ENCODE assay signal across 13 cellular contexts in the genomic region with DNA sequence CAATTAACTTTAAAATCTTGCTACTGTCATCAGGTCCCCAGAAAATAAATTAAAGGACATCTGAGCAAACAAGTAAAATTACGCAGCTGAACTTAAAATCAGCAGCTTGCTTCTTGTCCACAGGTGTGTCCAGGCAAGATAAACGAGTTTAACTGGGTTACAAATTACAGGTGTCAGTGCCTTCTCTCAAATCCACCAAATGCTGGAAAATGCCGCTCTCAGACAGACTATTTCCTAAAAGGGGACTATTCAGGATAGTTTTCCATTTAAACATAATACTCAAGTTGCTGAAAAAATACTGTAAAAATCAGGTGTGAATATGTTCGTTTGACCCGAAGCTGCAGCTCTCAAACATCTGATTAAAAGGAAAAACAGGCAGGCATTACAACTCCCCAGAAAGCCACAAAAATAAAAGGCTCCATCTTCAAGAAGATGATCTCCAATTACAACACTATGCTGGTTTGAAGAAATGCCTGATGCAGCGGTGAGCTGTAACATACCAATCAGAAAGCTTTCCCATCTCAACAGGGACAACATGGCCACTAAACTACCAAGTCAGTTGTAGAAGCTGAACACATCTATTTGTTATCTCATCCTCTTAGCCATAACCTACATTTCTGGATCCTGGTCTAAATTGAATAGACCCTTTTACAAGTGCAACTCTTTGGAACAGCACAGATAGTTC.
DNase-seq lines count a peak whose midpoint lies in the region; ATAC-seq and TF ChIP-seq lines count a peak whose summit lies in the region.
"Had no signal": no experiment of that assay in that cellular context is flagged by ENCODE, and none has a peak within 500 bp of the region (broad histone marks: within the 10 kb centered on the region; RNA-seq: fewer than 3 reads in every experiment).

No MANE protein-coding gene starts in this region.

- H3K27me3 ChIP-seq in cardiac muscle cell (no peaks in the 10 kb centered on the region), right atrium auricular region (no peaks in the 10 kb centered on the region)
- H3K27me3 ChIP-seq: SJSA1 had no signal

- H3K4me3 Mint-ChIP-seq in WTC11, result no peak overlapping the region
- H3K4me3 Mint-ChIP-seq: CD14-positive monocyte, H9, T-helper 17 cell had no signal

- H3K27me3 Mint-ChIP-seq in WTC11 (ENCODE audit: low read depth), result no peaks in the 10 kb centered on the region
- H3K27me3 Mint-ChIP-seq: T-helper 17 cell had no signal

- H3K4me3 ChIP-seq in cardiac muscle cell (no peak overlapping the region), right atrium auricular region (no peak overlapping the region)
- H3K4me3 ChIP-seq: SJSA1 had no signal

- H3K9me3 Mint-ChIP-seq in WTC11, result no peaks in the 10 kb centered on the region
- H3K9me3 Mint-ChIP-seq: CD14-positive monocyte, H9 had no signal

- peak; percentile 65 for ATAC-seq in WTC11
- ATAC-seq: T-helper 17 cell had no signal

- CTCF ChIA-PET in WTC11 (lab: Charles Lee), result interaction anchor here (1.0 kb wide), 1 partner anchor 20 kb away, joined by 4 read pairs; no protein-coding TSS in a partner anchor

- H3K4me1 Mint-ChIP-seq in WTC11, result peaks cover 54% of the 10 kb centered on the region
- H3K4me1 Mint-ChIP-seq: CD14-positive monocyte, T-helper 17 cell had no signal

- H3K27ac Mint-ChIP-seq in WTC11, result no peak overlapping the region
- H3K27ac Mint-ChIP-seq: CD14-positive monocyte, H9, T-helper 17 cell had no signal

- peak in 1 of 2 donors; percentile 22 for DNase-seq in cardiac muscle cell (ENCODE audit: low read depth in 1 of 2, low spot score in 1 of 2)
- no peak for DNase-seq in right atrium auricular region (ENCODE audit: low spot score)
- DNase-seq in NCI-H146 treated with DMSO at 0.1 percent for 48 hours (lab: John Stamatoyannopoulos, UW; ENCODE audit: unreplicated experiment), result peak; percentile 69
- DNase-seq in WTC11 (ENCODE audit: low spot score), result no peak
- no peak for DNase-seq in KG1 (lab: John Stamatoyannopoulos, UW)
- no peak for DNase-seq in H4 (ENCODE audit: low spot score)
- no peak for DNase-seq in nucleus accumbens (lab: John Stamatoyannopoulos, UW)
- DNase-seq: H9, NCI-H1694, T-helper 17 cell had no signal

- no peaks in the 10 kb centered on the region for H3K36me3 Mint-ChIP-seq in WTC11
- H3K36me3 Mint-ChIP-seq: CD14-positive monocyte had no signal

- no peaks in the 10 kb centered on the region for H3K9me3 ChIP-seq in cardiac muscle cell (ENCODE audit: low read depth)
- no peaks in the 10 kb centered on the region for H3K9me3 ChIP-seq in right atrium auricular region
- H3K9me3 ChIP-seq: SJSA1 had no signal

- H3K36me3 ChIP-seq in cardiac muscle cell (no peaks in the 10 kb centered on the region), right atrium auricular region (no peaks in the 10 kb centered on the region)
- H3K36me3 ChIP-seq: SJSA1 had no signal

- TF ChIP-seq CTCF in cardiac muscle cell (IDR thresholded peaks at IDR 0.05; ENCODE audit: low read depth, low read length) (no peak), right atrium auricular region (IDR thresholded peaks at IDR 0.05) (no peak), WTC11 (IDR thresholded peaks at IDR 0.05) (no peak)

- H3K4me1 ChIP-seq in cardiac muscle cell (ENCODE audit: low read depth) (peaks cover 36% of the 10 kb centered on the region), right atrium auricular region (peaks cover 0 to 5% of the 10 kb centered on the region in 2 donors)
- H3K4me1 ChIP-seq: SJSA1 had no signal

- POLR2A ChIA-PET in WTC11 (lab: Charles Lee), result interaction anchor here (0.6 kb wide), 1 partner anchor 618 kb away, joined by 3 read pairs; no protein-coding TSS in a partner anchor

- H3K27ac ChIP-seq in cardiac muscle cell, result peak overlapping the region; percentile 78
- H3K27ac ChIP-seq in right atrium auricular region, result no peak overlapping the region
- H3K27ac ChIP-seq: KMS-11, SJSA1 had no signal

TF ChIP-seq in WTC11, 78 proteins besides CTCF, POLR2A, EP300 and RAD21 (continues in another document):
- TF ChIP-seq, protein P1, sequence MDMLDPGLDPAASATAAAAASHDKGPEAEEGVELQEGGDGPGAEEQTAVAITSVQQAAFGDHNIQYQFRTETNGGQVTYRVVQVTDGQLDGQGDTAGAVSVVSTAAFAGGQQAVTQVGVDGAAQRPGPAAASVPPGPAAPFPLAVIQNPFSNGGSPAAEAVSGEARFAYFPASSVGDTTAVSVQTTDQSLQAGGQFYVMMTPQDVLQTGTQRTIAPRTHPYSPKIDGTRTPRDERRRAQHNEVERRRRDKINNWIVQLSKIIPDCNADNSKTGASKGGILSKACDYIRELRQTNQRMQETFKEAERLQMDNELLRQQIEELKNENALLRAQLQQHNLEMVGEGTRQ (CRISPR knock-in tag; IDR thresholded peaks at IDR 0.05), result no peak
- TF ChIP-seq GABPB1 (CRISPR knock-in tag; IDR thresholded peaks at IDR 0.05) (no peak), NFATC4 (CRISPR knock-in tag; IDR thresholded peaks at IDR 0.05) (no peak), GRHL2 (CRISPR knock-in tag; IDR thresholded peaks at IDR 0.05; ENCODE audit: insufficient replicate concordance, severe bottlenecking) (no peak), ATF1 (CRISPR knock-in tag; IDR thresholded peaks at IDR 0.05) (no peak), TEAD4 (CRISPR knock-in tag; IDR thresholded peaks at IDR 0.05) (no peak), TP53 (CRISPR knock-in tag; IDR thresholded peaks at IDR 0.05) (no peak), RORB (CRISPR knock-in tag; IDR thresholded peaks at IDR 0.05) (no peak), OVOL2 (CRISPR knock-in tag; IDR thresholded peaks at IDR 0.05; ENCODE audit: borderline replicate concordance) (no peak), RELA (CRISPR knock-in tag; IDR thresholded peaks at IDR 0.05; ENCODE audit: borderline replicate concordance) (no peak), ZNF423 (CRISPR knock-in tag; IDR thresholded peaks at IDR 0.05) (no peak), SP1 (CRISPR knock-in tag; conservative IDR thresholded peaks at IDR 0.05) (no peak), CREM (CRISPR knock-in tag; IDR thresholded peaks at IDR 0.05) (no peak), FOXP1 (CRISPR knock-in tag; IDR thresholded peaks at IDR 0.05; ENCODE audit: borderline replicate concordance) (no peak)
- TF ChIP-seq, protein P2, sequence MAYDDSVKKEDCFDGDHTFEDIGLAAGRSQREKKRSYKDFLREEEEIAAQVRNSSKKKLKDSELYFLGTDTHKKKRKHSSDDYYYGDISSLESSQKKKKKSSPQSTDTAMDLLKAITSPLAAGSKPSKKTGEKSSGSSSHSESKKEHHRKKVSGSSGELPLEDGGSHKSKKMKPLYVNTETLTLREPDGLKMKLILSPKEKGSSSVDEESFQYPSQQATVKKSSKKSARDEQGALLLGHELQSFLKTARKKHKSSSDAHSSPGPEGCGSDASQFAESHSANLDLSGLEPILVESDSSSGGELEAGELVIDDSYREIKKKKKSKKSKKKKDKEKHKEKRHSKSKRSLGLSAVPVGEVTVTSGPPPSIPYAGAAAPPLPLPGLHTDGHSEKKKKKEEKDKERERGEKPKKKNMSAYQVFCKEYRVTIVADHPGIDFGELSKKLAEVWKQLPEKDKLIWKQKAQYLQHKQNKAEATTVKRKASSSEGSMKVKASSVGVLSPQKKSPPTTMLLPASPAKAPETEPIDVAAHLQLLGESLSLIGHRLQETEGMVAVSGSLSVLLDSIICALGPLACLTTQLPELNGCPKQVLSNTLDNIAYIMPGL (CRISPR knock-in tag; IDR thresholded peaks at IDR 0.05), result no peak
- TF ChIP-seq, protein P3, sequence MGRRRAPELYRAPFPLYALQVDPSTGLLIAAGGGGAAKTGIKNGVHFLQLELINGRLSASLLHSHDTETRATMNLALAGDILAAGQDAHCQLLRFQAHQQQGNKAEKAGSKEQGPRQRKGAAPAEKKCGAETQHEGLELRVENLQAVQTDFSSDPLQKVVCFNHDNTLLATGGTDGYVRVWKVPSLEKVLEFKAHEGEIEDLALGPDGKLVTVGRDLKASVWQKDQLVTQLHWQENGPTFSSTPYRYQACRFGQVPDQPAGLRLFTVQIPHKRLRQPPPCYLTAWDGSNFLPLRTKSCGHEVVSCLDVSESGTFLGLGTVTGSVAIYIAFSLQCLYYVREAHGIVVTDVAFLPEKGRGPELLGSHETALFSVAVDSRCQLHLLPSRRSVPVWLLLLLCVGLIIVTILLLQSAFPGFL (CRISPR knock-in tag; IDR thresholded peaks at IDR 0.05; ENCODE audit: borderline replicate concordance), result no peak
- TF ChIP-seq, protein P4, sequence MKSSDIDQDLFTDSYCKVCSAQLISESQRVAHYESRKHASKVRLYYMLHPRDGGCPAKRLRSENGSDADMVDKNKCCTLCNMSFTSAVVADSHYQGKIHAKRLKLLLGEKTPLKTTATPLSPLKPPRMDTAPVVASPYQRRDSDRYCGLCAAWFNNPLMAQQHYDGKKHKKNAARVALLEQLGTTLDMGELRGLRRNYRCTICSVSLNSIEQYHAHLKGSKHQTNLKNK (CRISPR knock-in tag; IDR thresholded peaks at IDR 0.05), result no peak
- TF ChIP-seq, protein P5, sequence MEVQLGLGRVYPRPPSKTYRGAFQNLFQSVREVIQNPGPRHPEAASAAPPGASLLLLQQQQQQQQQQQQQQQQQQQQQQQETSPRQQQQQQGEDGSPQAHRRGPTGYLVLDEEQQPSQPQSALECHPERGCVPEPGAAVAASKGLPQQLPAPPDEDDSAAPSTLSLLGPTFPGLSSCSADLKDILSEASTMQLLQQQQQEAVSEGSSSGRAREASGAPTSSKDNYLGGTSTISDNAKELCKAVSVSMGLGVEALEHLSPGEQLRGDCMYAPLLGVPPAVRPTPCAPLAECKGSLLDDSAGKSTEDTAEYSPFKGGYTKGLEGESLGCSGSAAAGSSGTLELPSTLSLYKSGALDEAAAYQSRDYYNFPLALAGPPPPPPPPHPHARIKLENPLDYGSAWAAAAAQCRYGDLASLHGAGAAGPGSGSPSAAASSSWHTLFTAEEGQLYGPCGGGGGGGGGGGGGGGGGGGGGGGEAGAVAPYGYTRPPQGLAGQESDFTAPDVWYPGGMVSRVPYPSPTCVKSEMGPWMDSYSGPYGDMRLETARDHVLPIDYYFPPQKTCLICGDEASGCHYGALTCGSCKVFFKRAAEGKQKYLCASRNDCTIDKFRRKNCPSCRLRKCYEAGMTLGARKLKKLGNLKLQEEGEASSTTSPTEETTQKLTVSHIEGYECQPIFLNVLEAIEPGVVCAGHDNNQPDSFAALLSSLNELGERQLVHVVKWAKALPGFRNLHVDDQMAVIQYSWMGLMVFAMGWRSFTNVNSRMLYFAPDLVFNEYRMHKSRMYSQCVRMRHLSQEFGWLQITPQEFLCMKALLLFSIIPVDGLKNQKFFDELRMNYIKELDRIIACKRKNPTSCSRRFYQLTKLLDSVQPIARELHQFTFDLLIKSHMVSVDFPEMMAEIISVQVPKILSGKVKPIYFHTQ (CRISPR knock-in tag; IDR thresholded peaks at IDR 0.05), result no peak
- TF ChIP-seq, protein P6, sequence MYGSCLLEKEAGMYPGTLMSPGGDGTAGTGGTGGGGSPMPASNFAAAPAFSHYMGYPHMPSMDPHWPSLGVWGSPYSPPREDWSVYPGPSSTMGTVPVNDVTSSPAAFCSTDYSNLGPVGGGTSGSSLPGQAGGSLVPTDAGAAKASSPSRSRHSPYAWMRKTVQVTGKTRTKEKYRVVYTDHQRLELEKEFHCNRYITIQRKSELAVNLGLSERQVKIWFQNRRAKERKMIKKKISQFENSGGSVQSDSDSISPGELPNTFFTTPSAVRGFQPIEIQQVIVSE (CRISPR knock-in tag; IDR thresholded peaks at IDR 0.05; ENCODE audit: borderline replicate concordance), result no peak
